In genomic region chr22:19522190-19522880, GRCh38 we compare ENCODE assay signal across 1 cellular context.
TF ChIP-seq lines count a peak whose summit lies in the region.

No MANE protein-coding gene starts in this region.

TF ChIP-seq in HepG2, 621 proteins besides CTCF, POLR2A, EP300 and RAD21:
- TF ChIP-seq TP53 (CRISPR knock-in tag; conservative IDR thresholded peaks at IDR 0.05) (no peak), NFE2L1 (CRISPR knock-in tag; IDR thresholded peaks at IDR 0.05; ENCODE audit: borderline replicate concordance) (no peak), TBP (CRISPR knock-in tag; IDR thresholded peaks at IDR 0.05) (no peak), SMAD1 (CRISPR knock-in tag; IDR thresholded peaks at IDR 0.05; ENCODE audit: borderline replicate concordance, low read depth) (no peak)
